In genomic region chr1:196367838-196368237, GRCh38 we compare ENCODE assay signal across 28 cellular contexts.
"Had no signal": no experiment of that assay in that cellular context is flagged by ENCODE, and none has a peak within 500 bp of the region (broad histone marks: within the 10 kb centered on the region; RNA-seq: fewer than 3 reads in every experiment).

No MANE protein-coding gene starts in this region.

- H3K9ac ChIP-seq: neural progenitor cell, parathyroid adenoma had no signal

- H3K27me3 ChIP-seq: neural progenitor cell, ovary, spleen, suprapubic skin, testis, tibial artery, transverse colon, upper lobe of right lung, uterus had no signal

- ATAC-seq: natural killer cell; psoas muscle; right cardiac atrium; sciatic nerve; stimulated activated memory B cell treated with anti-CD40 and anti-IgM and Interleukin-4, amounts not matched to agents 10 μg/mL and 1 μg/mL and 100 μg/mL, for 72 hours; stimulated activated naive CD8-positive, alpha-beta T cell treated with anti-CD3 and anti-CD28 coated beads, Interleukin-15, amount 100 ng/mL, for 72 hours; stimulated activated naive CD8-positive, alpha-beta T cell treated with anti-CD3 and anti-CD28 coated beads, Interleukin-15, Interleukin-2, amounts not matched to agents 100 U/mL and 50 U/mL, for 24 hours; upper lobe of right lung had no signal

- H3K4me1 ChIP-seq: neural progenitor cell, parathyroid adenoma, psoas muscle, spleen, suprapubic skin, testis, tibial artery, transverse colon, upper lobe of right lung, uterus had no signal

- H3K4me3 ChIP-seq: neural progenitor cell, ovary, psoas muscle, skin epidermis, smooth muscle cell, spleen, suprapubic skin, testis, tibial artery, transverse colon, upper lobe of right lung, uterus had no signal

- H3K36me3 ChIP-seq: neural progenitor cell, ovary, spleen, suprapubic skin, tibial artery, transverse colon, upper lobe of right lung, uterus had no signal

- H3K79me2 ChIP-seq: parathyroid adenoma had no signal

- H2AFZ ChIP-seq: neural progenitor cell, parathyroid adenoma had no signal

- H3K27ac ChIP-seq: neural progenitor cell, ovary, parathyroid adenoma, psoas muscle, skin epidermis, spleen, suprapubic skin, testis, tibial artery, transverse colon, upper lobe of right lung, uterus had no signal

- H3K4me2 ChIP-seq: neural progenitor cell, smooth muscle cell had no signal

- DNase-seq: natural killer cell; occipital lobe; ovary; posterior cingulate gyrus; psoas muscle; right cardiac atrium; spleen; stimulated activated CD4-positive, alpha-beta T cell treated with anti-CD3 and anti-CD28 coated beads, Interleukin-12 subunit alpha, Interleukin-12 subunit beta, amount 100 ng/mL, for 4 hours; stimulated activated CD4-positive, alpha-beta T cell treated with anti-CD3 and anti-CD28 coated beads, Interleukin-1b, Interleukin-23, amount 100 ng/mL, for 48 hours; stimulated activated CD4-positive, alpha-beta T cell treated with anti-CD3 and anti-CD28 coated beads, Interleukin-4, amount 100 ng/mL, for 1 hour; stimulated activated CD4-positive, alpha-beta T cell treated with anti-CD3 and anti-CD28 coated beads, Interleukin-4, amount 100 ng/mL, for 4 hours; stimulated activated CD8-positive, alpha-beta memory T cell treated with anti-CD3 and anti-CD28 coated beads, Interleukin-4, amount 100 ng/mL, for 48 hours; stimulated activated naive CD4-positive, alpha-beta T cell; stimulated activated naive CD8-positive, alpha-beta T cell treated with anti-CD3 and anti-CD28 coated beads, Interleukin-15, amount 100 ng/mL, for 72 hours; stimulated activated naive CD8-positive, alpha-beta T cell treated with anti-CD3 and anti-CD28 coated beads, Interleukin-15, Interleukin-2, amounts not matched to agents 100 U/mL and 50 U/mL, for 24 hours; substantia nigra; testis; tibial artery; transverse colon; upper lobe of right lung; uterus had no signal

- H3K9me3 ChIP-seq: ovary, psoas muscle, spleen, suprapubic skin, testis, tibial artery, transverse colon, upper lobe of right lung, uterus had no signal
